Comparison of ENCODE assay signal across 11 cellular contexts in genomic region chr19:15934332-15935078, GRCh38. TPM values are rescaled to one million over a fixed set of nuclear protein-coding genes. Genes with fewer than 3 reads are reported as not detected.
DNase-seq lines count a peak whose midpoint lies in the region; TF ChIP-seq lines count a peak whose summit lies in the region.
"Had no signal": no experiment of that assay in that cellular context is flagged by ENCODE, and none has a peak within 500 bp of the region (broad histone marks: within the 10 kb centered on the region; RNA-seq: fewer than 3 reads in every experiment).

A gene with protein sequence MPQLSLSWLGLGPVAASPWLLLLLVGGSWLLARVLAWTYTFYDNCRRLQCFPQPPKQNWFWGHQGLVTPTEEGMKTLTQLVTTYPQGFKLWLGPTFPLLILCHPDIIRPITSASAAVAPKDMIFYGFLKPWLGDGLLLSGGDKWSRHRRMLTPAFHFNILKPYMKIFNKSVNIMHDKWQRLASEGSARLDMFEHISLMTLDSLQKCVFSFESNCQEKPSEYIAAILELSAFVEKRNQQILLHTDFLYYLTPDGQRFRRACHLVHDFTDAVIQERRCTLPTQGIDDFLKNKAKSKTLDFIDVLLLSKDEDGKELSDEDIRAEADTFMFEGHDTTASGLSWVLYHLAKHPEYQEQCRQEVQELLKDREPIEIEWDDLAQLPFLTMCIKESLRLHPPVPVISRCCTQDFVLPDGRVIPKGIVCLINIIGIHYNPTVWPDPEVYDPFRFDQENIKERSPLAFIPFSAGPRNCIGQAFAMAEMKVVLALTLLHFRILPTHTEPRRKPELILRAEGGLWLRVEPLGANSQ (minus strand): TSS chr19:15934529. CDS start chr19:15934408, 121 bp downstream.

- H3K79me2 ChIP-seq in MM.1S (ENCODE audit: low read length), result no peaks in the 10 kb centered on the region

- H3K36me3 ChIP-seq in mucosa of stomach (ENCODE audit: control insufficient read depth, insufficient read depth, low read length) (no peaks in the 10 kb centered on the region), MM.1S (replicated peaks; ENCODE audit: insufficient read depth, low read length) (no peaks in the 10 kb centered on the region)
- no peaks in the 10 kb centered on the region for H3K36me3 ChIP-seq in CD4-positive, alpha-beta memory T cell (ENCODE audit: insufficient read depth, low read length)
- H3K36me3 ChIP-seq: HAP-1 had no signal

- H3K27me3 Mint-ChIP-seq in Calu3 (ENCODE audit: unreplicated experiment), result peaks cover 13% of the 10 kb centered on the region
- peaks cover 5 to 35% of the 10 kb centered on the region in 2 donors for H3K27me3 Mint-ChIP-seq in CD4-positive, alpha-beta memory T cell

- H3K4me1 Mint-ChIP-seq in Calu3 (ENCODE audit: low read depth, unreplicated experiment), result peaks cover 15% of the 10 kb centered on the region
- peaks cover 0 to 7% (median 2%) of the 10 kb centered on the region in 4 donors for H3K4me1 Mint-ChIP-seq in CD4-positive, alpha-beta memory T cell
- H3K4me1 Mint-ChIP-seq: nephron had no signal

- no TSS peak for BruUV-seq in Calu3 (replicated peaks; lab: Mats Ljungman, UMichigan)

- TF ChIP-seq CTCF in Calu3 (IDR thresholded peaks at IDR 0.05; ENCODE audit: unreplicated experiment) (no peak), MM.1S (IDR thresholded peaks at IDR 0.05; ENCODE audit: low read length) (no peak)

- H3K27ac ChIP-seq in MM.1S (ENCODE audit: low read length), result no peak within 1 kb of the TSS
- no peak within 1 kb of the TSS for H3K27ac ChIP-seq in CD4-positive, alpha-beta memory T cell (ENCODE audit: low read depth, low read length)

- H3F3A ChIP-seq in MM.1S (ENCODE audit: insufficient read depth, low read length), result no peaks in the 10 kb centered on the region

- H4K20me1 ChIP-seq in MM.1S (ENCODE audit: insufficient read depth, low read length), result no peaks in the 10 kb centered on the region

- CTCF ChIA-PET in Calu3 (lab: Charles Lee), result no interaction called here
- CTCF ChIA-PET in CD4-positive, alpha-beta memory T cell (lab: Charles Lee; ENCODE audit: partially characterized antibody), result no interaction called here

- no peaks in the 10 kb centered on the region for H3K9me3 Mint-ChIP-seq in Calu3 (ENCODE audit: low read depth, unreplicated experiment)
- H3K9me3 Mint-ChIP-seq in CD4-positive, alpha-beta memory T cell, result peaks cover 0 to 12% (median 4%) of the 10 kb centered on the region in 8 donors

- no peak within 1 kb of the TSS for H3K4me2 ChIP-seq in MM.1S (ENCODE audit: low read depth, low read length)

- DNase-seq in Calu3 (peak; percentile 72), NCI-H2029 (lab: John Stamatoyannopoulos, UW) (peak; percentile 85), cerebellum (ENCODE audit: low spot score) (peak; percentile 12), MM.1S (no peak), NCI-H2171 (lab: John Stamatoyannopoulos, UW) (no peak), AG08395 (ENCODE audit: low spot score) (no peak)
- no peak for DNase-seq in CD4-positive, alpha-beta memory T cell

- H3K4me3 Mint-ChIP-seq in Calu3 (ENCODE audit: low read depth, unreplicated experiment), result peak within 1 kb of the TSS; percentile 28
- H3K4me3 Mint-ChIP-seq in CD4-positive, alpha-beta memory T cell, result no peak within 1 kb of the TSS
- H3K4me3 Mint-ChIP-seq: nephron had no signal

- POLR2A ChIA-PET in CD4-positive, alpha-beta memory T cell (lab: Charles Lee; ENCODE audit: partially characterized antibody), result no interaction called here

- H3K4me1 ChIP-seq in mucosa of stomach (ENCODE audit: control insufficient read depth, insufficient read depth, low read length) (peaks cover 15% of the 10 kb centered on the region), MM.1S (ENCODE audit: low read length) (no peaks in the 10 kb centered on the region)
- no peaks in the 10 kb centered on the region for H3K4me1 ChIP-seq in CD4-positive, alpha-beta memory T cell (ENCODE audit: insufficient read depth, low read length)
- H3K4me1 ChIP-seq: HAP-1 had no signal

- no peaks in the 10 kb centered on the region for H3K9me2 ChIP-seq in MM.1S (replicated peaks; ENCODE audit: insufficient read depth, low read length)

- H3K9me3 ChIP-seq in mucosa of stomach (ENCODE audit: control insufficient read depth, low read length) (no peaks in the 10 kb centered on the region), MM.1S (replicated peaks; ENCODE audit: insufficient read depth, low read length) (no peaks in the 10 kb centered on the region)
- H3K9me3 ChIP-seq in CD4-positive, alpha-beta memory T cell (ENCODE audit: control insufficient read depth in 1 of 2, low read length in 2 of 2), result no peaks in the 10 kb centered on the region
- H3K9me3 ChIP-seq: HAP-1 had no signal

- H3K36me3 Mint-ChIP-seq in Calu3 (ENCODE audit: insufficient read depth, unreplicated experiment), result no peaks in the 10 kb centered on the region
- H3K36me3 Mint-ChIP-seq in CD4-positive, alpha-beta memory T cell, result peaks cover 0 to 4% of the 10 kb centered on the region in 2 donors

- H3K4me3 ChIP-seq in mucosa of stomach (ENCODE audit: low read length) (peak within 1 kb of the TSS; percentile 0), MM.1S (ENCODE audit: low read length) (no peak within 1 kb of the TSS)
- no peak within 1 kb of the TSS for H3K4me3 ChIP-seq in CD4-positive, alpha-beta memory T cell (ENCODE audit: low read length in 2 of 2)
- H3K4me3 ChIP-seq: HAP-1 had no signal

- H2AFZ ChIP-seq in MM.1S (ENCODE audit: low read length), result no peak within 1 kb of the TSS

- peak within 1 kb of the TSS; percentile 38 for H3K27ac Mint-ChIP-seq in Calu3 (ENCODE audit: unreplicated experiment)
- H3K27ac Mint-ChIP-seq in CD4-positive, alpha-beta memory T cell, result no peak within 1 kb of the TSS
- H3K27ac Mint-ChIP-seq: nephron had no signal

- peaks cover 11% of the 10 kb centered on the region for H3K27me3 ChIP-seq in mucosa of stomach (ENCODE audit: control insufficient read depth, insufficient read depth, low read length)
- peaks cover 52% of the 10 kb centered on the region for H3K27me3 ChIP-seq in MM.1S (replicated peaks; ENCODE audit: insufficient read depth, low read length)
- peaks cover 3% of the 10 kb centered on the region for H3K27me3 ChIP-seq in CD4-positive, alpha-beta memory T cell (ENCODE audit: insufficient read depth, low read length)

- intact Hi-C loops in Calu3 (cut with micrococcal nuclease; ENCODE audit: unreplicated experiment), result no loop called here
- intact Hi-C loops in CD4-positive, alpha-beta memory T cell (cut with micrococcal nuclease), result no loop called here

- H3K9ac ChIP-seq in mucosa of stomach (ENCODE audit: low read length) (peak within 1 kb of the TSS; percentile 11), MM.1S (ENCODE audit: low read length) (no peak within 1 kb of the TSS)

RNA-seq across cellular contexts. Expression of the gene that starts here (rescaled TPM):
- total RNA-seq in Calu3 (2022) (2.6 and 7.2 TPM in 2 replicates), cerebellum (not detected)
- not detected for total RNA-seq in CD4-positive, alpha-beta memory T cell
- not detected for polyA plus RNA-seq in CD4-positive, alpha-beta memory T cell
- total RNA-seq: activated CD8-positive, alpha-beta memory T cell treated with anti-CD3 and anti-CD28 coated beads for 36 hours had no signal

Comparison
In these comparisons a context has a peak if more than half of its experiments do, and no peak if none do; other contexts are left out.
1. Peak in DNase-seq in cerebellum; RNA of the gene not detected or under 1 TPM.
2. DNase-seq: peak in Calu3 (single experiment) and NCI-H2029 (single experiment); none in MM.1S (single experiment), NCI-H2171 (single experiment), CD4-positive, alpha-beta memory T cell (0 of 5) and AG08395 (single experiment).